26 cellular contexts compared by ENCODE assay signal in the genomic region with DNA sequence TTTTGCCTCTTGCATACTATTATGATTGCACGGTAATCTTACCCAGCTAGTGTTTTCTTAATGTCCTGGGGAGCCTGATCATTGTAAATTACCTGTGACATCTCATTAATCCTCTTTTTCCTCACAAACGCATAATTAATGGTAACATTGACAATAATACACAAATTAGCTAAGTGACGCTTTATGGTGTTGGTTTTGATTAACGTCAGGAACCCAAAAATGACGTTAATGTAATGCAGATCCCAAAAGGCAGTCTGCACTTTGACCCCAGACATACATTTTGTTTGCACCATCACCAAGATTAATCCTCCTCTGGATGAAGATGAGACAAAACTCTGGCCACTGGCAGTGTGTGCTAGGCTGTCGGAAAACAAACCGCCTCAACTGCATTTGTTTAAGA.
DNase-seq lines count a peak whose midpoint lies in the region; ATAC-seq and TF ChIP-seq lines count a peak whose summit lies in the region.
"Had no signal": no experiment of that assay in that cellular context is flagged by ENCODE, and none has a peak within 500 bp of the region (broad histone marks: within the 10 kb centered on the region; RNA-seq: fewer than 3 reads in every experiment).

No MANE protein-coding gene starts in this region.

- H3K9ac ChIP-seq in endodermal cell (ENCODE audit: extremely low read depth, low read length, poor library complexity, severe bottlenecking), result no peak overlapping the region

- no peaks in the 10 kb centered on the region for H3K27me3 ChIP-seq in endodermal cell (ENCODE audit: control insufficient read depth, insufficient read depth, low read length, poor library complexity, severe bottlenecking)
- H3K27me3 ChIP-seq: BE2C, SJSA1 had no signal

- POLR2A ChIA-PET in activated CD8-positive, alpha-beta T cell treated with anti-CD3 and anti-CD28 coated beads for 36 hours (lab: Charles Lee), result no interaction called here

- no peaks in the 10 kb centered on the region for H3K27me3 Mint-ChIP-seq in endodermal cell (ENCODE audit: insufficient read depth)
- peaks cover 24% of the 10 kb centered on the region for H3K27me3 Mint-ChIP-seq in type B pancreatic cell
- H3K27me3 Mint-ChIP-seq in activated CD8-positive, alpha-beta T cell treated with anti-CD3 and anti-CD28 coated beads for 36 hours, result peaks cover 12% of the 10 kb centered on the region

- H3K27ac Mint-ChIP-seq in endodermal cell (no peak overlapping the region), type B pancreatic cell (no peak overlapping the region)
- no peak overlapping the region for H3K27ac Mint-ChIP-seq in activated CD8-positive, alpha-beta T cell treated with anti-CD3 and anti-CD28 coated beads for 36 hours
- H3K27ac Mint-ChIP-seq: CD14-positive monocyte; CD8-positive, alpha-beta memory T cell; GM23338; H9; T-cell had no signal

- DNase-seq in NCI-H748 (lab: John Stamatoyannopoulos, UW; ENCODE audit: unreplicated experiment), result peak; percentile 7
- no peak for DNase-seq in NCI-H748 treated with DMSO at 0.1 percent for 48 hours (lab: John Stamatoyannopoulos, UW)
- peak; percentile 37 for DNase-seq in NCI-H146 treated with DMSO at 0.1 percent for 48 hours (lab: John Stamatoyannopoulos, UW; ENCODE audit: unreplicated experiment)
- no peak for DNase-seq in endodermal cell
- DNase-seq in type B pancreatic cell (ENCODE audit: extremely low spot score, unreplicated experiment), result no peak
- DNase-seq in left lobe of liver (ENCODE audit: low spot score), result no peak
- no peak for DNase-seq in activated CD8-positive, alpha-beta T cell treated with anti-CD3 and anti-CD28 coated beads for 36 hours
- DNase-seq: 8988T; ACHN; CD8-positive, alpha-beta memory T cell; H9; MV-4-11; NCI-H1105; NCI-H187; NCI-H345; PC-9; Right ventricle myocardium superior; RPMI8226; T-cell had no signal

- peak overlapping the region; percentile 58 for H3K27ac ChIP-seq in endodermal cell (ENCODE audit: low read depth, low read length)
- H3K27ac ChIP-seq: PC-9, SJSA1 had no signal

- H3K4me3 Mint-ChIP-seq in endodermal cell (no peak overlapping the region), type B pancreatic cell (peak overlapping the region; percentile 2)
- H3K4me3 Mint-ChIP-seq in activated CD8-positive, alpha-beta T cell treated with anti-CD3 and anti-CD28 coated beads for 36 hours, result no peak overlapping the region
- H3K4me3 Mint-ChIP-seq: CD14-positive monocyte; CD8-positive, alpha-beta memory T cell; GM23338; H9; T-cell had no signal

- CTCF ChIA-PET in activated CD8-positive, alpha-beta T cell treated with anti-CD3 and anti-CD28 coated beads for 36 hours (lab: Charles Lee), result interaction anchor here (0.7 kb wide), 1 partner anchor 116 kb away, joined by 3 read pairs; no protein-coding TSS in a partner anchor

- no peak overlapping the region for H3K4me3 ChIP-seq in endodermal cell (ENCODE audit: low read length)
- H3K4me3 ChIP-seq: GM23338, K562, PC-9, SJSA1 had no signal

- no peaks in the 10 kb centered on the region for H3K36me3 ChIP-seq in endodermal cell (ENCODE audit: control insufficient read depth, insufficient read depth, low read length)
- H3K36me3 ChIP-seq: BE2C, SJSA1 had no signal

- intact Hi-C loops in activated CD8-positive, alpha-beta T cell treated with anti-CD3 and anti-CD28 coated beads for 36 hours (cut with micrococcal nuclease), result no loop called here

- H3K36me3 Mint-ChIP-seq in endodermal cell (ENCODE audit: low read depth) (no peaks in the 10 kb centered on the region), type B pancreatic cell (no peaks in the 10 kb centered on the region)
- H3K36me3 Mint-ChIP-seq in activated CD8-positive, alpha-beta T cell treated with anti-CD3 and anti-CD28 coated beads for 36 hours (ENCODE audit: low read depth), result no peaks in the 10 kb centered on the region
- H3K36me3 Mint-ChIP-seq: CD14-positive monocyte; CD8-positive, alpha-beta memory T cell; T-cell had no signal

- ATAC-seq in left lobe of liver (no peak), HG02642 (IDR thresholded peaks at IDR 0.05; ENCODE audit: poor library complexity, unreplicated experiment) (no peak)
- no peak for ATAC-seq in activated CD8-positive, alpha-beta T cell treated with anti-CD3 and anti-CD28 coated beads for 36 hours
- ATAC-seq: GM23338, HepG2, K562, T-cell had no signal

- H3K9me3 Mint-ChIP-seq in endodermal cell, result no peaks in the 10 kb centered on the region
- peaks cover 6% of the 10 kb centered on the region for H3K9me3 Mint-ChIP-seq in type B pancreatic cell
- no peaks in the 10 kb centered on the region for H3K9me3 Mint-ChIP-seq in activated CD8-positive, alpha-beta T cell treated with anti-CD3 and anti-CD28 coated beads for 36 hours
- H3K9me3 Mint-ChIP-seq: CD8-positive, alpha-beta memory T cell; GM23338; H9; T-cell had no signal

- peaks cover 21% of the 10 kb centered on the region for H3K4me1 Mint-ChIP-seq in endodermal cell
- H3K4me1 Mint-ChIP-seq in type B pancreatic cell (ENCODE audit: unreplicated experiment), result peaks cover 41% of the 10 kb centered on the region
- no peaks in the 10 kb centered on the region for H3K4me1 Mint-ChIP-seq in activated CD8-positive, alpha-beta T cell treated with anti-CD3 and anti-CD28 coated beads for 36 hours (ENCODE audit: low read depth)
- H3K4me1 Mint-ChIP-seq: CD14-positive monocyte, T-cell had no signal

- no peaks in the 10 kb centered on the region for H3K4me1 ChIP-seq in endodermal cell (ENCODE audit: control insufficient read depth, insufficient read depth, low read length)
- H3K4me1 ChIP-seq: BE2C, SJSA1 had no signal

- 73 to 95% methylated on average over 4 to 7 of the region's 7 CpGs for WGBS in endodermal cell (ENCODE audit: insufficient coverage in 1 of 2, insufficient read length in 1 of 2), 2 experiments

- no peaks in the 10 kb centered on the region for H3K9me3 ChIP-seq in endodermal cell (ENCODE audit: control insufficient read depth, low read length)
- H3K9me3 ChIP-seq: BE2C, SJSA1 had no signal

- TF ChIP-seq CTCF in endodermal cell (conservative IDR thresholded peaks at IDR 0.05), result no peak
- TF ChIP-seq CTCF in type B pancreatic cell (conservative IDR thresholded peaks at IDR 0.05), result no peak
- no peak for TF ChIP-seq CTCF in activated CD8-positive, alpha-beta T cell treated with anti-CD3 and anti-CD28 coated beads for 36 hours (IDR thresholded peaks at IDR 0.05)

Comparison
In these comparisons a context has a peak if more than half of its experiments do, and no peak if none do; other contexts are left out.
1. DNase-seq: peak in NCI-H748 (single experiment) and NCI-H146 treated with DMSO at 0.1 percent for 48 hours (single experiment); none in NCI-H748 treated with DMSO at 0.1 percent for 48 hours (single experiment), endodermal cell (single experiment), type B pancreatic cell (single experiment), left lobe of liver (single experiment) and activated CD8-positive, alpha-beta T cell treated with anti-CD3 and anti-CD28 coated beads for 36 hours (single experiment).